In genomic region chr9:114538241-114538640, GRCh38 we compare ENCODE assay signal across 8 cellular contexts. TPM values are rescaled to one million over a fixed set of nuclear protein-coding genes. Genes with fewer than 3 reads are reported as not detected.
DNase-seq lines count a peak whose midpoint lies in the region; TF ChIP-seq lines count a peak whose summit lies in the region.

No MANE protein-coding gene starts in this region.

- peaks cover 16% of the 10 kb centered on the region for H3K27me3 Mint-ChIP-seq in osteocyte (ENCODE audit: unreplicated experiment)

- H3K27ac Mint-ChIP-seq in osteocyte (ENCODE audit: unreplicated experiment), result no peak overlapping the region

- in situ Hi-C loops in GM13976 (cut with MboI; ENCODE audit: low sequenced_read_pairs, unreplicated experiment) (no loop called here), ACHN (cut with HindIII; ENCODE audit: low pct_ligation_motif_present, low pct_unique_long_range_greater_than_20kb, low sequenced_read_pairs) (no loop called here)

- DNase-seq in GM13976 (ENCODE audit: low spot score) (peak; percentile 26), HL-60 (ENCODE audit: low read depth in 1 of 2, low spot score in 1 of 2) (peak; percentile 44 to 50), lung microvascular endothelial cell (ENCODE audit: low read depth in 2 of 2) (peak; percentile 5 to 21), DMS79 treated with DMSO at 0.1 percent for 48 hours (lab: John Stamatoyannopoulos, UW) (no peak), UCSD-AML1 (lab: John Stamatoyannopoulos, UW; ENCODE audit: unreplicated experiment) (no peak), osteocyte (ENCODE audit: extremely low spot score, unreplicated experiment) (no peak), ACHN (no peak)
- peak; percentile 3 to 10 for DNase-seq in activated CD4-positive, alpha-beta T cell treated with anti-CD3 and anti-CD28 coated beads for 4 hours

- H3K27ac ChIP-seq in HL-60 (replicated peaks), result no peak overlapping the region

- no peak overlapping the region for H3K4me3 ChIP-seq in HL-60 (replicated peaks; ENCODE audit: insufficient read depth, low read length)

- H3K9me3 Mint-ChIP-seq in osteocyte (ENCODE audit: unreplicated experiment), result no peaks in the 10 kb centered on the region

- no peak overlapping the region for H3K4me3 Mint-ChIP-seq in osteocyte (ENCODE audit: unreplicated experiment)

- H3K27me3 ChIP-seq in HL-60 (ENCODE audit: insufficient read depth, poor library complexity, severe bottlenecking), result no peaks in the 10 kb centered on the region

- no peaks in the 10 kb centered on the region for H3K36me3 Mint-ChIP-seq in osteocyte (ENCODE audit: unreplicated experiment)

- peak; percentile 19 for TF ChIP-seq CTCF in GM13976 (IDR thresholded peaks at IDR 0.05; ENCODE audit: borderline replicate concordance, control extremely low read depth, extremely low read depth, insufficient read depth, missing control alignments)
- peak; percentile 12 for TF ChIP-seq CTCF in HL-60 (IDR thresholded peaks at IDR 0.05; ENCODE audit: insufficient read depth, low read length)
- no peak for TF ChIP-seq CTCF in osteocyte (IDR thresholded peaks at IDR 0.05)

- H3K4me1 Mint-ChIP-seq in osteocyte (ENCODE audit: unreplicated experiment), result no peaks in the 10 kb centered on the region

RNA-seq across cellular contexts. Expression of gene WHRN, which starts 33.0 kb away (rescaled TPM):
- total RNA-seq in lung microvascular endothelial cell, result 0.20 and 0.22 TPM in 2 replicates
- 11.0 and 12.0 TPM in 2 replicates for total RNA-seq in osteocyte

RNA-seq across cellular contexts. Expression of gene ATP6V1G1, which starts 49.3 kb away (rescaled TPM):
- total RNA-seq in lung microvascular endothelial cell, result 85.9 and 119 TPM in 2 replicates
- total RNA-seq in osteocyte, result 118 and 123 TPM in 2 replicates

Comparison
In these comparisons a context has a peak if more than half of its experiments do, and no peak if none do; other contexts are left out.
1. DNase-seq: peak in GM13976 (single experiment), HL-60 (2 of 2), activated CD4-positive, alpha-beta T cell treated with anti-CD3 and anti-CD28 coated beads for 4 hours (2 of 2) and lung microvascular endothelial cell (2 of 2); none in DMS79 treated with DMSO at 0.1 percent for 48 hours (single experiment), UCSD-AML1 (single experiment), osteocyte (single experiment) and ACHN (single experiment).